ENCODE assay signal across 1 cellular context in the genomic region with DNA sequence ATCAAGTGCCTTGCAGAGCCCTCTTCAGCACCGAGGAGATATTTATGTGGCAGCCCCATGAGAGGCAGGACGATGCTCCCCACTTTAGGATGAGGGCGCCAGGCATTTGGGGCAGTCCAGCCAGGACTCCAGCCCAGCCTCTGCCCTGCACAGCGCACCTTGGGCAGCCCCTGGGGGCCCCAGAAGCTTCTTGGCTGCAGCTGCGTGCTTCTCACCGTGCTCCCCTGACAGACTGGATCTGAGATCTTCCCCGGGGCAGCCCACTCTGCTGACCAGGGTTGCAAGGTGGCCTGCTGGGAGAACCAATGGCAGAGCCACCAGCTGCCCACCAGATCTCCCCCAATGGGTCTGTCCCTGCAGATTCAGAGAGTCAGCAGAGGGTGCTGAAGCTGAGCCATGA.
TF ChIP-seq lines count a peak whose summit lies in the region.

No MANE protein-coding gene starts in this region.

TF ChIP-seq in HepG2, 621 proteins besides CTCF, POLR2A, EP300 and RAD21 (continued from another document):
- TF ChIP-seq, protein P1, sequence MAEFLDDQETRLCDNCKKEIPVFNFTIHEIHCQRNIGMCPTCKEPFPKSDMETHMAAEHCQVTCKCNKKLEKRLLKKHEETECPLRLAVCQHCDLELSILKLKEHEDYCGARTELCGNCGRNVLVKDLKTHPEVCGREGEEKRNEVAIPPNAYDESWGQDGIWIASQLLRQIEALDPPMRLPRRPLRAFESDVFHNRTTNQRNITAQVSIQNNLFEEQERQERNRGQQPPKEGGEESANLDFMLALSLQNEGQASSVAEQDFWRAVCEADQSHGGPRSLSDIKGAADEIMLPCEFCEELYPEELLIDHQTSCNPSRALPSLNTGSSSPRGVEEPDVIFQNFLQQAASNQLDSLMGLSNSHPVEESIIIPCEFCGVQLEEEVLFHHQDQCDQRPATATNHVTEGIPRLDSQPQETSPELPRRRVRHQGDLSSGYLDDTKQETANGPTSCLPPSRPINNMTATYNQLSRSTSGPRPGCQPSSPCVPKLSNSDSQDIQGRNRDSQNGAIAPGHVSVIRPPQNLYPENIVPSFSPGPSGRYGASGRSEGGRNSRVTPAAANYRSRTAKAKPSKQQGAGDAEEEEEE (CRISPR knock-in tag; IDR thresholded peaks at IDR 0.05; ENCODE audit: borderline replicate concordance): no peak
- no peak for TF ChIP-seq ZBTB10 (CRISPR knock-in tag; IDR thresholded peaks at IDR 0.05; ENCODE audit: borderline replicate concordance)
